8 cellular contexts compared by ENCODE assay signal in genomic region chr7:90262438-90262837, GRCh38. TPM values are rescaled to one million over a fixed set of nuclear protein-coding genes. Genes with fewer than 3 reads are reported as not detected.
DNase-seq lines count a peak whose midpoint lies in the region; ATAC-seq and TF ChIP-seq lines count a peak whose summit lies in the region.

No MANE protein-coding gene starts in this region.

- peaks cover 4% of the 10 kb centered on the region for H3K27me3 ChIP-seq in CD4-positive, alpha-beta T cell (ENCODE audit: control insufficient read depth, insufficient read depth, low read length)
- peaks cover 3% of the 10 kb centered on the region; the same call in 1 of the 2 replicates for H3K27me3 ChIP-seq in Panc1 (ENCODE audit: control insufficient read depth, insufficient read depth, low read length)

- BruUV-seq in Panc1 (replicated peaks; lab: Mats Ljungman, UMichigan): no TSS peak

- CTCF ChIA-PET in CD4-positive, alpha-beta T cell (lab: Charles Lee): no interaction called here
- CTCF ChIA-PET in Panc1 (lab: Charles Lee): no interaction called here

- no peak overlapping the region for H3K27ac ChIP-seq in CD4-positive, alpha-beta T cell (ENCODE audit: low read depth, low read length)
- no peak overlapping the region for H3K27ac ChIP-seq in Panc1 (ENCODE audit: low read length)

- intact Hi-C loops in CD4-positive, alpha-beta T cell (cut with DNase I, micrococcal nuclease): loop anchor here in 1 of 2 experiments (2.0 kb wide), 1 partner anchor 108 kb away; the partner anchor contains the start of gene STEAP1
- intact Hi-C loops in Panc1 (cut with micrococcal nuclease; ENCODE audit: unreplicated experiment): loop anchor here (2.0 to 5.0 kb wide), 2 partner anchors 108 to 165 kb away; partner anchors contain the start of gene STEAP1

- peaks cover 42% of the 10 kb centered on the region for H3K27me3 Mint-ChIP-seq in CD4-positive, alpha-beta T cell
- H3K27me3 Mint-ChIP-seq in stimulated activated naive B cell treated with anti-CD40 and anti-IgM and Interleukin-4, amounts not matched to agents 10 μg/mL and 1 μg/mL and 100 μg/mL, for 72 hours: peaks cover 5% of the 10 kb centered on the region in 2 donors

- POLR2A ChIA-PET in CD4-positive, alpha-beta T cell (lab: Charles Lee): no interaction called here
- POLR2A ChIA-PET in Panc1 (lab: Charles Lee): no interaction called here

- H3K36me3 ChIP-seq in Panc1 (ENCODE audit: control insufficient read depth, insufficient read depth, low read length): no peaks in the 10 kb centered on the region; the same call in 1 of the 2 replicates

- ATAC-seq in CD4-positive, alpha-beta T cell (ENCODE audit: poor library complexity): peak; percentile 49
- ATAC-seq in GM19328 (IDR thresholded peaks at IDR 0.05; ENCODE audit: unreplicated experiment): peak; percentile 59
- ATAC-seq in HG03460 (IDR thresholded peaks at IDR 0.05; ENCODE audit: unreplicated experiment): peak; percentile 81
- ATAC-seq in Panc1: peak; percentile 72; the same call in 1 of the 2 replicates
- peak; percentile 64 to 74 for ATAC-seq in stimulated activated naive B cell treated with anti-CD40 and anti-IgM and Interleukin-4, amounts not matched to agents 10 μg/mL and 1 μg/mL and 100 μg/mL, for 72 hours (replicated peaks)
- ATAC-seq in HG03025 (IDR thresholded peaks at IDR 0.05; ENCODE audit: low FRiP score, unreplicated experiment): no peak

- H3K27ac Mint-ChIP-seq in CD4-positive, alpha-beta T cell: no peak overlapping the region
- no peak overlapping the region for H3K27ac Mint-ChIP-seq in stimulated activated naive B cell treated with anti-CD40 and anti-IgM and Interleukin-4, amounts not matched to agents 10 μg/mL and 1 μg/mL and 100 μg/mL, for 72 hours

- no peak for DNase-seq in CD4-positive, alpha-beta T cell
- DNase-seq in Panc1 (ENCODE audit: low read depth, low spot score) (peak; percentile 17), fibroblast of peridontal ligament (ENCODE audit: extremely low read depth) (peak; percentile 78), retina (no peak)
- DNase-seq in stimulated activated naive B cell treated with anti-CD40 and anti-IgM and Interleukin-4, amounts not matched to agents 10 μg/mL and 1 μg/mL and 100 μg/mL, for 72 hours: no peak

- no peaks in the 10 kb centered on the region for H3K4me1 ChIP-seq in Panc1 (ENCODE audit: control insufficient read depth, insufficient read depth, low read length)

- TF ChIP-seq CTCF in CD4-positive, alpha-beta T cell (IDR thresholded peaks at IDR 0.05): peak; percentile 43
- no peak for TF ChIP-seq CTCF in Panc1 (IDR thresholded peaks at IDR 0.05)

- no peaks in the 10 kb centered on the region for H3K9me3 ChIP-seq in CD4-positive, alpha-beta T cell (ENCODE audit: control insufficient read depth, low read length)
- H3K9me3 ChIP-seq in Panc1 (ENCODE audit: control insufficient read depth, insufficient read depth, low read depth, low read length): no peaks in the 10 kb centered on the region

- no peaks in the 10 kb centered on the region for H3K36me3 Mint-ChIP-seq in CD4-positive, alpha-beta T cell (ENCODE audit: low read depth)
- no peaks in the 10 kb centered on the region for H3K36me3 Mint-ChIP-seq in stimulated activated naive B cell treated with anti-CD40 and anti-IgM and Interleukin-4, amounts not matched to agents 10 μg/mL and 1 μg/mL and 100 μg/mL, for 72 hours

- in situ Hi-C loops in Panc1 (cut with HindIII; ENCODE audit: low pct_unique_long_range_greater_than_20kb, low sequenced_read_pairs): no loop called here

- no peaks in the 10 kb centered on the region for H3K9me3 Mint-ChIP-seq in CD4-positive, alpha-beta T cell
- H3K9me3 Mint-ChIP-seq in stimulated activated naive B cell treated with anti-CD40 and anti-IgM and Interleukin-4, amounts not matched to agents 10 μg/mL and 1 μg/mL and 100 μg/mL, for 72 hours: no peaks in the 10 kb centered on the region

- no peaks in the 10 kb centered on the region for H3K4me1 Mint-ChIP-seq in CD4-positive, alpha-beta T cell (ENCODE audit: low read depth)
- no peaks in the 10 kb centered on the region for H3K4me1 Mint-ChIP-seq in stimulated activated naive B cell treated with anti-CD40 and anti-IgM and Interleukin-4, amounts not matched to agents 10 μg/mL and 1 μg/mL and 100 μg/mL, for 72 hours

- H3K4me3 ChIP-seq in Panc1 (ENCODE audit: low read depth in 2 of 2, low read length in 2 of 2): no peak overlapping the region

- H3K4me3 Mint-ChIP-seq in CD4-positive, alpha-beta T cell: no peak overlapping the region
- H3K4me3 Mint-ChIP-seq in stimulated activated naive B cell treated with anti-CD40 and anti-IgM and Interleukin-4, amounts not matched to agents 10 μg/mL and 1 μg/mL and 100 μg/mL, for 72 hours: no peak overlapping the region

RNA-seq across cellular contexts. Expression of gene CFAP69, which starts 17.5 kb away (rescaled TPM):
- total RNA-seq in CD4-positive, alpha-beta T cell: not detected
- 0.51 TPM for total RNA-seq in Panc1 (2021; ENCODE audit: unreplicated experiment)
- 1.4 TPM for polyA plus RNA-seq in Panc1 (2012; ENCODE audit: insufficient read length)

RNA-seq across cellular contexts. Expression of gene STEAP2, which starts 50.9 kb away (rescaled TPM):
- not detected for total RNA-seq in CD4-positive, alpha-beta T cell
- total RNA-seq in Panc1 (2021; ENCODE audit: unreplicated experiment): 4.1 TPM
- polyA plus RNA-seq in Panc1 (2012; ENCODE audit: insufficient read length): 1.7 TPM

RNA-seq across cellular contexts. Expression of gene FAM237B, which starts 58.7 kb away (rescaled TPM):
- total RNA-seq in CD4-positive, alpha-beta T cell: not detected
- total RNA-seq in Panc1 (2021; ENCODE audit: unreplicated experiment): not detected
- polyA plus RNA-seq in Panc1 (2012; ENCODE audit: insufficient read length): not detected

Comparison
In these comparisons a context has a peak if more than half of its experiments do, and no peak if none do; other contexts are left out.
1. DNase-seq: peak in Panc1 (single experiment) and fibroblast of peridontal ligament (single experiment); none in CD4-positive, alpha-beta T cell (0 of 10), stimulated activated naive B cell treated with anti-CD40 and anti-IgM and Interleukin-4, amounts not matched to agents 10 μg/mL and 1 μg/mL and 100 μg/mL, for 72 hours (single experiment) and retina (single experiment).